Comparison of ENCODE assay signal across 19 cellular contexts in the genomic region with DNA sequence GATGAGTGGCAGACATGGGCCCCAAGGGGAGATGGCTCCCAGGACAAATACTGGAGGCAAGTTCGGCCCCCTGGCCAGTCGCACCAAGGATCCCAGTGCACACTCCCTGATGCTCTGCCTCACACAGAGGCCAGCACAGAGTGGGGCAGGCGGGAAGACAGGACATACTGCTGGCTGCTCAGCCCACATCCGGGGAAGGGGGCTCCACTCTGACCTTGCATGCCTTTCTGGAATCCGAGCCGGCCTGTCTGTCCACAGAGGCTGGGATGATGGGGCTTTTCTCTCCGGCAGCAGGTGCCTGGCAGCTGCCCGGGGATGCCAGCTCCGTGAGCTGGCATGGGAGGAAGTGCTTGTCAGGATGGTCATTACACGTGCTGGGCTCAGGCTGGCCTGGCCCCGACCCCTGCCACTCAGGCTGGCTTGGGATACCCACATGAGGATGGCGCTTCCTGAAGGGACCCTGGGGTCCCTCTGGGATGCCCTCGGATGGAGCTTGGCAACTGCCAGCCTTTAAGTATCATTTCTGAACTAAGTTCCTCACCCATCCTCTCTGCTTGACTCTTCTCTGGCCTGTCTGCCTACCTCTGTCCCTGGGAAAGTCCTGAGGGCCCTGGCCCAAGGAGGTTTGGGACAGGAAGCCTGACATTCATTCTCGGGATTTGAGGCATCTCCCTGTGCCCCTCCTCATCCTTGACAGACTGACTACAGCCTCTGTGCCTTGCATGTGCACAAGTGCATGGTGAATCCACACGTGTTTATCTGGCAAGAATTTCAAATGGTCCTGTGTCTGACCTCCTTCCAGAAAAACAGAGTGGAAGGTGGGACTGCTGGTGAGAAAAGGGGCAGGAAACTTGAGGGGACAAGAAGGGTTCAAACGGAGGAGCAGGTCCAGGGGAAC. TPM values are rescaled to one million over a fixed set of nuclear protein-coding genes. Genes with fewer than 3 reads are reported as not detected.
DNase-seq lines count a peak whose midpoint lies in the region; ATAC-seq, FAIRE-seq and TF ChIP-seq lines count a peak whose summit lies in the region.
"Had no signal": no experiment of that assay in that cellular context is flagged by ENCODE, and none has a peak within 500 bp of the region (broad histone marks: within the 10 kb centered on the region; RNA-seq: fewer than 3 reads in every experiment).

No MANE protein-coding gene starts in this region.

- no peaks in the 10 kb centered on the region for H3K4me1 ChIP-seq in pancreas

- H3K27ac Mint-ChIP-seq in progenitor cell of endocrine pancreas = peak overlapping the region; percentile 39
- no peak overlapping the region for H3K27ac Mint-ChIP-seq in activated naive CD8-positive, alpha-beta T cell treated with anti-CD3 and anti-CD28 coated beads for 36 hours
- H3K27ac Mint-ChIP-seq: B cell; endodermal cell; T-helper 2 cell treated with Interferon-gamma antibody and Interleukin-4, amounts not matched to agents 5 μg/mL and 100 μg/mL, for 36 hours had no signal

- WGBS in pancreas, 2 donors = 48 to 57% methylated on average over 16 of the region's 16 CpGs

- H3K4me1 Mint-ChIP-seq in progenitor cell of endocrine pancreas (ENCODE audit: low read depth) = peaks cover 28% of the 10 kb centered on the region
- no peaks in the 10 kb centered on the region for H3K4me1 Mint-ChIP-seq in activated naive CD8-positive, alpha-beta T cell treated with anti-CD3 and anti-CD28 coated beads for 36 hours
- H3K4me1 Mint-ChIP-seq: B cell had no signal

- intact Hi-C loops in left cardiac atrium (cut with DNase I) = loop anchor here in 1 of 2 donors (1.0 to 5.0 kb wide), 2 partner anchors 9 to 40 kb away; no protein-coding TSS in a partner anchor
- intact Hi-C loops in pancreas (cut with DNase I) = no loop called here

- no peaks in the 10 kb centered on the region for H3K9me3 Mint-ChIP-seq in progenitor cell of endocrine pancreas (ENCODE audit: low read depth)
- H3K9me3 Mint-ChIP-seq in activated naive CD8-positive, alpha-beta T cell treated with anti-CD3 and anti-CD28 coated beads for 36 hours = no peaks in the 10 kb centered on the region
- H3K9me3 Mint-ChIP-seq: endodermal cell; T-helper 2 cell treated with Interferon-gamma antibody and Interleukin-4, amounts not matched to agents 5 μg/mL and 100 μg/mL, for 36 hours had no signal

- ATAC-seq in left cardiac atrium = peak; percentile 20 to 50
- no peak for ATAC-seq in pancreas
- ATAC-seq in HG03095 (IDR thresholded peaks at IDR 0.05; ENCODE audit: unreplicated experiment) = no peak

- no peaks in the 10 kb centered on the region for H3K36me3 Mint-ChIP-seq in progenitor cell of endocrine pancreas (ENCODE audit: insufficient read depth)
- H3K36me3 Mint-ChIP-seq in activated naive CD8-positive, alpha-beta T cell treated with anti-CD3 and anti-CD28 coated beads for 36 hours = no peaks in the 10 kb centered on the region

- no peaks in the 10 kb centered on the region for H3K27me3 Mint-ChIP-seq in progenitor cell of endocrine pancreas
- H3K27me3 Mint-ChIP-seq in activated naive CD8-positive, alpha-beta T cell treated with anti-CD3 and anti-CD28 coated beads for 36 hours = no peaks in the 10 kb centered on the region
- H3K27me3 Mint-ChIP-seq: B cell had no signal

- no peaks in the 10 kb centered on the region for H3K36me3 ChIP-seq in pancreas

- no peaks in the 10 kb centered on the region for H3K27me3 ChIP-seq in pancreas

- DNase-seq in EL = peak; percentile 59
- DNase-seq in RPMI7951 (ENCODE audit: low read depth) = peak; percentile 64
- DNase-seq in left cardiac atrium = no peak
- no peak for DNase-seq in progenitor cell of endocrine pancreas (ENCODE audit: low spot score, unreplicated experiment)
- no peak for DNase-seq in HPDE6-E6E7 (ENCODE audit: extremely low spot score)
- no peak for DNase-seq in pancreas
- DNase-seq in activated naive CD8-positive, alpha-beta T cell treated with anti-CD3 and anti-CD28 coated beads for 36 hours = no peak
- DNase-seq: activated CD4-positive, CD25-positive, alpha-beta regulatory T cell treated with anti-CD3 and anti-CD28 coated beads, Interleukin-2, amount 50 U/mL, for 72 hours; amniotic stem cell; central memory CD4-positive, alpha-beta T cell; endodermal cell; H7; hypothalamus; NCI-H1694; NCI-H226; occipital lobe had no signal

- no peak overlapping the region for H3K4me3 Mint-ChIP-seq in progenitor cell of endocrine pancreas (ENCODE audit: low read depth)
- H3K4me3 Mint-ChIP-seq in activated naive CD8-positive, alpha-beta T cell treated with anti-CD3 and anti-CD28 coated beads for 36 hours = no peak overlapping the region
- H3K4me3 Mint-ChIP-seq: B cell; endodermal cell; T-helper 2 cell treated with Interferon-gamma antibody and Interleukin-4, amounts not matched to agents 5 μg/mL and 100 μg/mL, for 36 hours had no signal

- no peak for FAIRE-seq in pancreas (lab: Jason Lieb, UNC)

- no peaks in the 10 kb centered on the region for H3K9me3 ChIP-seq in pancreas

- H3K4me3 ChIP-seq in pancreas = no peak overlapping the region

- TF ChIP-seq CTCF in progenitor cell of endocrine pancreas (IDR thresholded peaks at IDR 0.05; ENCODE audit: unreplicated experiment) = no peak
- TF ChIP-seq CTCF in pancreas (IDR thresholded peaks at IDR 0.05) = no peak

- no peak overlapping the region for H3K27ac ChIP-seq in pancreas

RNA-seq across cellular contexts. Expression of gene EXOG, which starts 46.5 kb away (rescaled TPM):
- total RNA-seq in RPMI7951 (2014; rRNA removed; shearing (Covaris generic)) = 6.8 and 8.1 TPM in 2 replicates
- 10 to 100 TPM; 17.8 to 20.5 TPM for total RNA-seq in left cardiac atrium
- total RNA-seq in progenitor cell of endocrine pancreas = 15.2 and 16.5 TPM in 2 replicates
- total RNA-seq in pancreas = 1 to 10 TPM; 3.7 to 6.6 (median 4.3) TPM
- polyA plus RNA-seq in pancreas = 10 to 100 TPM in 1 of 2 donors, 1 to 10 TPM in 1; 6.4 to 10.3 TPM
- total RNA-seq in activated naive CD8-positive, alpha-beta T cell treated with anti-CD3 and anti-CD28 coated beads for 36 hours = 10 to 100 TPM; 16.8 to 21.7 TPM

Comparison
In these comparisons a context has a peak if more than half of its experiments do, and no peak if none do; other contexts are left out.
1. DNase-seq: peak in EL (single experiment) and RPMI7951 (single experiment); none in left cardiac atrium (single experiment), progenitor cell of endocrine pancreas (single experiment), HPDE6-E6E7 (single experiment), pancreas (0 of 6) and activated naive CD8-positive, alpha-beta T cell treated with anti-CD3 and anti-CD28 coated beads for 36 hours (single experiment).
2. ATAC-seq: peak in left cardiac atrium (2 of 2); none in pancreas (0 of 4) and HG03095 (single experiment).